Comparison of ENCODE assay signal across 35 cellular contexts in the genomic region with DNA sequence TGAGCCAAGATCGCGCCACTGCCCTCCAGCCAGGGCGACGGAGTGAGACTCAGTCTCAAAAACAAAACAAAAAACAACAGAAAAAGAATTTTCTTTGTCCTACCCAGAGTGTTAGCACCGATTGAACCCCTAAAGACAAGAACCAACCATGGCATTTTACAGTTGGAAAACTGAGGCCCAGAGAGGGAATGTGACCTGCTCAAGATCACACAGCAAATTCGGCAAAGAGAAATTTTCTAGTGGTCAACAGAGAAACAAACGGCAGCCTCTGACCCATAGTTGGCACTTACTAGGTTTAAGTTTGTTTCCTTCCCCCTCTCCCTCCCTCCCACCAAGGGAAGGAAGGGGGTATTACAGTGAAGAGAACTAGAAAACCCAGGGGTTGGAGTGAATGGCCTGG. TPM values are rescaled to one million over a fixed set of nuclear protein-coding genes. Genes with fewer than 3 reads are reported as not detected.
"Had no signal": no experiment of that assay in that cellular context is flagged by ENCODE, and none has a peak within 500 bp of the region (broad histone marks: within the 10 kb centered on the region; RNA-seq: fewer than 3 reads in every experiment).

No MANE protein-coding gene starts in this region.

- H3K9me3 ChIP-seq: ascending aorta had no signal

- H3K4me1 ChIP-seq: ascending aorta had no signal

- ATAC-seq: activated CD8-positive, alpha-beta T cell treated with anti-CD3 and anti-CD28 coated beads for 36 hours; activated T-cell treated with anti-CD3 and anti-CD28 coated beads, Interleukin-2, amount 50 U/mL, for 4 hours; activated T-cell treated with anti-CD3 and anti-CD28 coated beads, Interleukin-2, amount 50 U/mL, for 72 hours; activated T-helper 17 cell treated with anti-CD3 and anti-CD28 coated beads, Interleukin-2, amount 50 U/mL, for 72 hours had no signal

- FAIRE-seq: bronchial epithelial cell, TTC549 had no signal

- DNase-seq: activated B cell treated with CpG ODN at 0.5 μM for 24 hours; activated CD4-positive, alpha-beta memory T cell treated with anti-CD3 and anti-CD28 coated beads for 36 hours; activated CD4-positive, alpha-beta T cell treated with anti-CD3 and anti-CD28 coated beads for 4 hours; activated CD4-positive, alpha-beta T cell treated with anti-CD3 and anti-CD28 coated beads, Interleukin-2, amount 10 ng/mL, durations not matched to agents 24 days and 14 days; activated CD4-positive, alpha-beta T cell treated with anti-CD3 and anti-CD28 coated beads, Interleukin-2, amount 50 U/mL, for 1 hour; activated CD4-positive, alpha-beta T cell treated with anti-CD3 and anti-CD28 coated beads, Interleukin-2, amount 50 U/mL, for 4 hours; activated CD4-positive, CD25-positive, alpha-beta regulatory T cell treated with anti-CD3 and anti-CD28 coated beads, Interleukin-2, amount 50 U/mL, for 72 hours; activated CD8-positive, alpha-beta memory T cell treated with anti-CD3 and anti-CD28 coated beads, Interleukin-2, amount 50 U/mL, for 4 hours; activated CD8-positive, alpha-beta T cell treated with anti-CD3 and anti-CD28 coated beads for 36 hours; activated effector memory CD4-positive, alpha-beta T cell treated with anti-CD3 and anti-CD28 coated beads, Interleukin-2, amount 50 U/mL, for 16 hours; activated gamma-delta T cell treated with Interleukin-2 at 50 U/mL for 16 hours; activated naive CD4-positive, alpha-beta T cell; activated naive CD4-positive, alpha-beta T cell treated with anti-CD3 and anti-CD28 coated beads, Interleukin-2, amount 10 ng/mL, durations not matched to agents 7 days and 5 days; activated naive CD8-positive, alpha-beta T cell treated with anti-CD3 and anti-CD28 coated beads, Interleukin-2, amount 10 ng/mL, durations not matched to agents 7 days and 5 days; activated naive CD8-positive, alpha-beta T cell treated with anti-CD3 and anti-CD28 coated beads, Interleukin-2, amount 50 U/mL, for 24 hours; activated T-cell treated with anti-CD3 and anti-CD28 coated beads for 4 hours; activated T-cell treated with anti-CD3 and anti-CD28 coated beads, Interleukin-2, amount 50 U/mL, for 1 hour; activated T-cell treated with anti-CD3 and anti-CD28 coated beads, Interleukin-2, amount 50 U/mL, for 4 hours; activated T-cell treated with anti-CD3 and anti-CD28 coated beads, Interleukin-2, amount 50 U/mL, for 72 hours; amygdala; anterior cingulate cortex; caudate nucleus; cerebellar nuclear complex; T-helper 2 cell; T-helper 9 cell had no signal

- H3K36me3 ChIP-seq: ascending aorta, cardiac muscle cell had no signal

- H3K27ac ChIP-seq: ascending aorta, cardiac muscle cell, VCaP had no signal

- H3K4me3 ChIP-seq: ascending aorta, cardiac muscle cell had no signal

- H3K27me3 ChIP-seq: ascending aorta, cardiac muscle cell had no signal

RNA-seq across cellular contexts. Expression of a gene that starts 20.5 kb away (rescaled TPM):
- total RNA-seq: activated B cell treated with CpG ODN at 0.5 μM for 24 hours; activated CD4-positive, alpha-beta memory T cell treated with anti-CD3 and anti-CD28 coated beads for 36 hours; activated CD4-positive, alpha-beta T cell treated with anti-CD3 and anti-CD28 coated beads, Interleukin-2, amount 10 ng/mL, durations not matched to agents 24 days and 14 days; activated CD8-positive, alpha-beta memory T cell treated with anti-CD3 and anti-CD28 coated beads for 36 hours; activated CD8-positive, alpha-beta T cell treated with anti-CD3 and anti-CD28 coated beads for 36 hours; activated naive CD8-positive, alpha-beta T cell treated with anti-CD3 and anti-CD28 coated beads, Interleukin-2, amount 10 ng/mL, durations not matched to agents 7 days and 5 days; activated T-cell treated with anti-CD3 and anti-CD28 coated beads, Interleukin-2, amount 50 U/mL, for 4 hours; activated T-cell treated with anti-CD3 and anti-CD28 coated beads, Interleukin-2, amount 50 U/mL, for 72 hours; activated T-helper 1 cell treated with anti-CD3 and anti-CD28 coated beads, Interleukin-12 subunit alpha, Interleukin-12 subunit beta, Interleukin-2, Interleukin-4 antibody, amounts not matched to agents 30 ng/mL and 10 ng/mL and 1 ng/mL, durations not matched to agents 14 hours and 24 hours and 36 hours; ascending aorta; bronchial epithelial cell; cardiac muscle cell; chondrocyte had no signal
- polyA plus RNA-seq: adipose tissue, cardiac muscle cell had no signal
